In genomic region chr17:40376541-40376940, GRCh38 we compare ENCODE assay signal across 7 cellular contexts. TPM values are rescaled to one million over a fixed set of nuclear protein-coding genes. Genes with fewer than 3 reads are reported as not detected.
"Had no signal": no experiment of that assay in that cellular context is flagged by ENCODE, and none has a peak within 500 bp of the region (broad histone marks: within the 10 kb centered on the region; RNA-seq: fewer than 3 reads in every experiment).

No MANE protein-coding gene starts in this region.

RNA-seq across cellular contexts. Expression of gene GJD3, which starts 12.0 kb away (rescaled TPM):
- total RNA-seq: endodermal cell, foreskin keratinocyte, natural killer cell, progenitor cell of endocrine pancreas, transverse colon, urinary bladder had no signal
- polyA plus RNA-seq: foreskin keratinocyte, keratinocyte had no signal
